ENCODE assay signal across 32 cellular contexts in the genomic region with DNA sequence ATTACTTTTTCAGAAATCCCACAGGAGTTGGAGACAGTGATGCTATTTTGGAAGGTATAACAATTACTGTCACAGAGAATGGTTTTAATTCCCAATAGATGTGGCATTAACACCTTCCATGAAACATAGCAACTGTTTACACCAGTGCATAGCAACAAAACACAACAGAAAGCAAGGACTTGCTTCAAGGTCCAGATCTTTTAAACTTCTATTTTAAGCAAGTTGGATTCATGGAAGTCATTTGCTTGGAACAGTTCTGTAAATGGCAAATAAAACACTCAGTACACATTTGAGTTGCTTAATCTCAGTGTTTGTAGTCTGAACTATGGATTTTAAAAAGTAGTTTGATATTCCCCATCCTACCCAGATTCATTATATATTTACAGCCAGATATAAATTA.
"Had no signal": no experiment of that assay in that cellular context is flagged by ENCODE, and none has a peak within 500 bp of the region (broad histone marks: within the 10 kb centered on the region; RNA-seq: fewer than 3 reads in every experiment).

No MANE protein-coding gene starts in this region.

- H3K4me1 Mint-ChIP-seq: activated CD4-positive, alpha-beta memory T cell treated with anti-CD3 and anti-CD28 coated beads, Interleukin-2, amount 10 ng/mL, durations not matched to agents 7 days and 5 days; activated CD8-positive, alpha-beta memory T cell treated with anti-CD3 and anti-CD28 coated beads, Interleukin-2, amount 10 ng/mL, durations not matched to agents 7 days and 5 days; activated naive CD4-positive, alpha-beta T cell treated with anti-CD3 and anti-CD28 coated beads, Interleukin-2, amount 10 ng/mL, durations not matched to agents 7 days and 5 days; activated naive CD8-positive, alpha-beta T cell treated with anti-CD3 and anti-CD28 coated beads, Interleukin-2, amount 50 U/mL, for 24 hours had no signal

- H3K4me3 Mint-ChIP-seq: activated CD4-positive, alpha-beta memory T cell treated with anti-CD3 and anti-CD28 coated beads, Interleukin-2, amount 10 ng/mL, durations not matched to agents 7 days and 5 days; activated CD8-positive, alpha-beta memory T cell treated with anti-CD3 and anti-CD28 coated beads, Interleukin-2, amount 10 ng/mL, durations not matched to agents 7 days and 5 days; activated naive CD4-positive, alpha-beta T cell treated with anti-CD3 and anti-CD28 coated beads, Interleukin-2, amount 10 ng/mL, durations not matched to agents 7 days and 5 days; activated naive CD8-positive, alpha-beta T cell; activated naive CD8-positive, alpha-beta T cell treated with anti-CD3 and anti-CD28 coated beads, Interleukin-2, amount 50 U/mL, for 24 hours had no signal

- H3K36me3 Mint-ChIP-seq: activated CD8-positive, alpha-beta memory T cell treated with anti-CD3 and anti-CD28 coated beads, Interleukin-2, amount 10 ng/mL, durations not matched to agents 7 days and 5 days; activated naive CD4-positive, alpha-beta T cell treated with anti-CD3 and anti-CD28 coated beads, Interleukin-2, amount 10 ng/mL, durations not matched to agents 7 days and 5 days; activated naive CD8-positive, alpha-beta T cell had no signal

- H3K4me3 ChIP-seq: K562, Peyer's patch, SK-N-MC had no signal

- FAIRE-seq: K562 had no signal

- H3K4me1 ChIP-seq: Peyer's patch had no signal

- DNase-seq: activated CD4-positive, alpha-beta memory T cell treated with anti-CD3 and anti-CD28 coated beads, Interleukin-2, amount 10 ng/mL, durations not matched to agents 7 days and 5 days; activated CD4-positive, alpha-beta T cell treated with anti-CD3 and anti-CD28 coated beads for 1 hour; activated CD4-positive, alpha-beta T cell treated with anti-CD3 and anti-CD28 coated beads for 48 hours; activated CD4-positive, CD25-positive, alpha-beta regulatory T cell; activated CD8-positive, alpha-beta memory T cell treated with anti-CD3 and anti-CD28 coated beads for 24 hours; activated CD8-positive, alpha-beta memory T cell treated with anti-CD3 and anti-CD28 coated beads, Interleukin-2, amount 10 ng/mL, durations not matched to agents 7 days and 5 days; activated CD8-positive, alpha-beta memory T cell treated with anti-CD3 and anti-CD28 coated beads, Interleukin-2, amount 50 U/mL, for 48 hours; activated effector memory CD4-positive, alpha-beta T cell treated with Interleukin-2 at 50 U/mL for 16 hours; activated naive CD4-positive, alpha-beta T cell treated with anti-CD3 and anti-CD28 coated beads, Interleukin-2, amount 10 ng/mL, durations not matched to agents 7 days and 5 days; activated naive CD8-positive, alpha-beta T cell treated with anti-CD3 and anti-CD28 coated beads, Interleukin-2, amount 50 U/mL, for 24 hours; activated T-cell treated with anti-CD3 and anti-CD28 coated beads, Interleukin-2, amount 50 U/mL, for 48 hours; aorta; brain microvascular endothelial cell; NCI-H1092 treated with DMSO at 0.1 percent for 48 hours; NCI-H1417; NCI-H146; NCI-H187; NCI-H2029 treated with DMSO at 0.1 percent for 48 hours; NCI-H2107; NCI-H2171; NCI-H510A; NCI-H526; NCI-H748 treated with DMSO at 0.1 percent for 48 hours; NK-92 treated with Interleukin-12 subunit alpha and Interleukin-12 subunit beta, amount 100 ng/mL, for 24 hours; PC-3; Peyer's patch; RPMI8226; T1000; WERI-Rb-1 had no signal

- ATAC-seq: activated CD8-positive, alpha-beta memory T cell treated with anti-CD3 and anti-CD28 coated beads, Interleukin-2, amount 10 ng/mL, durations not matched to agents 7 days and 5 days; activated naive CD8-positive, alpha-beta T cell treated with anti-CD3 and anti-CD28 coated beads, Interleukin-2, amount 50 U/mL, for 24 hours; K562; PC-3 had no signal

- H3K27me3 Mint-ChIP-seq: activated CD4-positive, alpha-beta memory T cell treated with anti-CD3 and anti-CD28 coated beads, Interleukin-2, amount 10 ng/mL, durations not matched to agents 7 days and 5 days; activated CD8-positive, alpha-beta memory T cell treated with anti-CD3 and anti-CD28 coated beads, Interleukin-2, amount 10 ng/mL, durations not matched to agents 7 days and 5 days; activated naive CD4-positive, alpha-beta T cell treated with anti-CD3 and anti-CD28 coated beads, Interleukin-2, amount 10 ng/mL, durations not matched to agents 7 days and 5 days; activated naive CD8-positive, alpha-beta T cell; activated naive CD8-positive, alpha-beta T cell treated with anti-CD3 and anti-CD28 coated beads, Interleukin-2, amount 50 U/mL, for 24 hours had no signal

- H3K27me3 ChIP-seq: brain microvascular endothelial cell, Peyer's patch had no signal

- H3K36me3 ChIP-seq: brain microvascular endothelial cell, Peyer's patch, WERI-Rb-1 had no signal

- H3K27ac ChIP-seq: brain microvascular endothelial cell, Peyer's patch, SK-N-MC, WERI-Rb-1 had no signal

- H3K27ac Mint-ChIP-seq: activated CD4-positive, alpha-beta memory T cell treated with anti-CD3 and anti-CD28 coated beads, Interleukin-2, amount 10 ng/mL, durations not matched to agents 7 days and 5 days; activated CD8-positive, alpha-beta memory T cell treated with anti-CD3 and anti-CD28 coated beads, Interleukin-2, amount 10 ng/mL, durations not matched to agents 7 days and 5 days; activated naive CD4-positive, alpha-beta T cell treated with anti-CD3 and anti-CD28 coated beads, Interleukin-2, amount 10 ng/mL, durations not matched to agents 7 days and 5 days; activated naive CD8-positive, alpha-beta T cell; activated naive CD8-positive, alpha-beta T cell treated with anti-CD3 and anti-CD28 coated beads, Interleukin-2, amount 50 U/mL, for 24 hours had no signal
